ENCODE assay signal across 33 cellular contexts in the genomic region with DNA sequence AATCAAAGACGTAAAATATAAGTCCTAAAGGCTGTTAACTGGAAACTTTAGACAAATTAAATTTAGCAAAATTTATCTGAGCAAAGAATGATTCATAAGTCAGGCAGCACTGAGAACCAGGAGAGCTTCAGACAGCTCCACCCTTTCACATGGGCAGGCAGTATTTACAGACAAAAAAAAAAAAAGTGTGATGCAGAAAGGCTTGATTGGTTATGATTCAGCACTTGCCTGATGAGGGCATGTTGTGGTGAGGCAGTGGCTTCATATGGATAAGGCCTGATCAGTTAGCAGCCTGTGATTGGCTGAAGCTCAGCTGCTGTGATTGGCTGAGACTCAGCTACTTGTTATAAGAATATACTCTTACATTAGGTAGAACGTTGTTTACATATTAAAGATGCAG.
DNase-seq lines count a peak whose midpoint lies in the region; ATAC-seq, FAIRE-seq and TF ChIP-seq lines count a peak whose summit lies in the region.
"Had no signal": no experiment of that assay in that cellular context is flagged by ENCODE, and none has a peak within 500 bp of the region (broad histone marks: within the 10 kb centered on the region; RNA-seq: fewer than 3 reads in every experiment).

No MANE protein-coding gene starts in this region.

- no peak for FAIRE-seq in urothelium cell line (lab: Jason Lieb, UNC)
- FAIRE-seq: HepG2 had no signal

- peaks cover 10% of the 10 kb centered on the region for H3K9me3 Mint-ChIP-seq in activated CD8-positive, alpha-beta T cell treated with anti-CD3 and anti-CD28 coated beads for 36 hours
- peaks cover 10% of the 10 kb centered on the region for H3K9me3 Mint-ChIP-seq in activated CD8-positive, alpha-beta T cell treated with anti-CD3 and anti-CD28 coated beads, Interleukin-2, amount 10 ng/mL, durations not matched to agents 7 days and 5 days (ENCODE audit: insufficient read depth)

- no peaks in the 10 kb centered on the region for H3K27me3 Mint-ChIP-seq in activated CD8-positive, alpha-beta T cell treated with anti-CD3 and anti-CD28 coated beads for 36 hours
- no peaks in the 10 kb centered on the region for H3K27me3 Mint-ChIP-seq in activated CD8-positive, alpha-beta T cell treated with anti-CD3 and anti-CD28 coated beads, Interleukin-2, amount 10 ng/mL, durations not matched to agents 7 days and 5 days (ENCODE audit: low read depth)
- H3K27me3 Mint-ChIP-seq: central memory CD8-positive, alpha-beta T cell; naive B cell; T-helper 17 cell had no signal

- POLR2A ChIA-PET in activated CD8-positive, alpha-beta T cell treated with anti-CD3 and anti-CD28 coated beads for 36 hours (lab: Charles Lee): no interaction called here
- POLR2A ChIA-PET in activated CD8-positive, alpha-beta T cell treated with anti-CD3 and anti-CD28 coated beads, Interleukin-2, amount 10 ng/mL, durations not matched to agents 7 days and 5 days (lab: Charles Lee): no interaction called here

- no peak for TF ChIP-seq CTCF in activated CD8-positive, alpha-beta T cell treated with anti-CD3 and anti-CD28 coated beads for 36 hours (IDR thresholded peaks at IDR 0.05)
- no peak for TF ChIP-seq CTCF in fibroblast of mammary gland (conservative IDR thresholded peaks at IDR 0.05; ENCODE audit: control insufficient read depth, insufficient read depth, low read depth, low read length)

- H3K4me3 Mint-ChIP-seq in activated CD8-positive, alpha-beta T cell treated with anti-CD3 and anti-CD28 coated beads for 36 hours: no peak overlapping the region
- H3K4me3 Mint-ChIP-seq in activated CD8-positive, alpha-beta T cell treated with anti-CD3 and anti-CD28 coated beads, Interleukin-2, amount 10 ng/mL, durations not matched to agents 7 days and 5 days: no peak overlapping the region
- H3K4me3 Mint-ChIP-seq: activated T-helper 1 cell treated with anti-CD3 and anti-CD28 coated beads, Interleukin-12 subunit alpha, Interleukin-12 subunit beta, Interleukin-2, Interleukin-4 antibody, amounts not matched to agents 30 ng/mL and 10 ng/mL and 1 ng/mL, durations not matched to agents 14 hours and 24 hours and 36 hours; CD8-positive, alpha-beta T cell; central memory CD8-positive, alpha-beta T cell; GM23338; naive B cell; T-helper 17 cell had no signal

- peak; percentile 2 for DNase-seq in activated CD8-positive, alpha-beta T cell treated with anti-CD3 and anti-CD28 coated beads for 36 hours
- DNase-seq in activated CD8-positive, alpha-beta T cell treated with anti-CD3 and anti-CD28 coated beads, Interleukin-2, amount 10 ng/mL, durations not matched to agents 7 days and 5 days: no peak
- peak; percentile 19 for DNase-seq in RKO (ENCODE audit: low spot score)
- DNase-seq in fibroblast of mammary gland (ENCODE audit: low read depth): peak; percentile 5
- peak; percentile 13 for DNase-seq in urothelium cell line (ENCODE audit: low spot score)
- DNase-seq in NOMO-1 treated with DMSO at 0.1 percent for 48 hours (lab: John Stamatoyannopoulos, UW; ENCODE audit: unreplicated experiment): no peak
- DNase-seq: 8988T; activated CD4-positive, alpha-beta T cell treated with anti-CD3 and anti-CD28 coated beads for 4 hours; activated naive CD4-positive, alpha-beta T cell treated with anti-CD3 and anti-CD28 coated beads, Interleukin-2, amount 50 U/mL, for 16 hours; AML-193; CD8-positive, alpha-beta T cell; dermis blood vessel endothelial cell; DMS153; GDM1; left cardiac atrium; mesendoderm; naive B cell; NCI-H1105 treated with DMSO at 0.1 percent for 48 hours; NCI-H2081; NCI-H446; NCI-H82; nucleus accumbens; stimulated activated CD4-positive, alpha-beta T cell treated with anti-CD3 and anti-CD28 coated beads, Interleukin-1b, Interleukin-23, amount 100 ng/mL, for 48 hours; T-helper 17 cell; upper lobe of left lung had no signal

- ATAC-seq in activated CD8-positive, alpha-beta T cell treated with anti-CD3 and anti-CD28 coated beads for 36 hours: no peak
- no peak for ATAC-seq in activated CD8-positive, alpha-beta T cell treated with anti-CD3 and anti-CD28 coated beads, Interleukin-2, amount 10 ng/mL, durations not matched to agents 7 days and 5 days
- no peak for ATAC-seq in GM19023 (IDR thresholded peaks at IDR 0.05; ENCODE audit: unreplicated experiment)
- no peak for ATAC-seq in HG03280 (IDR thresholded peaks at IDR 0.05; ENCODE audit: unreplicated experiment)
- ATAC-seq: CD8-positive, alpha-beta T cell; GM23338; HepG2; T-helper 17 cell had no signal

- intact Hi-C loops in activated CD8-positive, alpha-beta T cell treated with anti-CD3 and anti-CD28 coated beads for 36 hours (cut with micrococcal nuclease): no loop called here

- no peak overlapping the region for H3K4me3 ChIP-seq in fibroblast of mammary gland (ENCODE audit: control insufficient read depth, low read depth, low read length)
- H3K4me3 ChIP-seq: GM23338, PC-9, skin epidermis, upper lobe of left lung had no signal

- CTCF ChIA-PET in activated CD8-positive, alpha-beta T cell treated with anti-CD3 and anti-CD28 coated beads for 36 hours (lab: Charles Lee): no interaction called here
- CTCF ChIA-PET in activated CD8-positive, alpha-beta T cell treated with anti-CD3 and anti-CD28 coated beads, Interleukin-2, amount 10 ng/mL, durations not matched to agents 7 days and 5 days (lab: Charles Lee): no interaction called here

- no peaks in the 10 kb centered on the region for H3K36me3 Mint-ChIP-seq in activated CD8-positive, alpha-beta T cell treated with anti-CD3 and anti-CD28 coated beads for 36 hours (ENCODE audit: low read depth)
- H3K36me3 Mint-ChIP-seq in activated CD8-positive, alpha-beta T cell treated with anti-CD3 and anti-CD28 coated beads, Interleukin-2, amount 10 ng/mL, durations not matched to agents 7 days and 5 days (ENCODE audit: low read depth): no peaks in the 10 kb centered on the region
- H3K36me3 Mint-ChIP-seq: CD8-positive, alpha-beta T cell; naive B cell had no signal

- H3K4me1 Mint-ChIP-seq in activated CD8-positive, alpha-beta T cell treated with anti-CD3 and anti-CD28 coated beads for 36 hours (ENCODE audit: low read depth): no peaks in the 10 kb centered on the region
- no peaks in the 10 kb centered on the region for H3K4me1 Mint-ChIP-seq in activated CD8-positive, alpha-beta T cell treated with anti-CD3 and anti-CD28 coated beads, Interleukin-2, amount 10 ng/mL, durations not matched to agents 7 days and 5 days (ENCODE audit: low read depth)
- H3K4me1 Mint-ChIP-seq: central memory CD8-positive, alpha-beta T cell; naive B cell; T-helper 17 cell had no signal

- H3K27ac Mint-ChIP-seq in activated CD8-positive, alpha-beta T cell treated with anti-CD3 and anti-CD28 coated beads for 36 hours: no peak overlapping the region
- H3K27ac Mint-ChIP-seq in activated CD8-positive, alpha-beta T cell treated with anti-CD3 and anti-CD28 coated beads, Interleukin-2, amount 10 ng/mL, durations not matched to agents 7 days and 5 days: no peak overlapping the region
- H3K27ac Mint-ChIP-seq: activated T-helper 1 cell treated with anti-CD3 and anti-CD28 coated beads, Interleukin-12 subunit alpha, Interleukin-12 subunit beta, Interleukin-2, Interleukin-4 antibody, amounts not matched to agents 30 ng/mL and 10 ng/mL and 1 ng/mL, durations not matched to agents 14 hours and 24 hours and 36 hours; CD8-positive, alpha-beta T cell; naive B cell; T-helper 17 cell had no signal

Comparison
In these comparisons a context has a peak if more than half of its experiments do, and no peak if none do; other contexts are left out.
1. DNase-seq: peak in activated CD8-positive, alpha-beta T cell treated with anti-CD3 and anti-CD28 coated beads for 36 hours (single experiment), RKO (single experiment), fibroblast of mammary gland (single experiment) and urothelium cell line (single experiment); none in activated CD8-positive, alpha-beta T cell treated with anti-CD3 and anti-CD28 coated beads, Interleukin-2, amount 10 ng/mL, durations not matched to agents 7 days and 5 days (single experiment) and NOMO-1 treated with DMSO at 0.1 percent for 48 hours (single experiment).